ENCODE assay signal across 19 cellular contexts in the genomic region with DNA sequence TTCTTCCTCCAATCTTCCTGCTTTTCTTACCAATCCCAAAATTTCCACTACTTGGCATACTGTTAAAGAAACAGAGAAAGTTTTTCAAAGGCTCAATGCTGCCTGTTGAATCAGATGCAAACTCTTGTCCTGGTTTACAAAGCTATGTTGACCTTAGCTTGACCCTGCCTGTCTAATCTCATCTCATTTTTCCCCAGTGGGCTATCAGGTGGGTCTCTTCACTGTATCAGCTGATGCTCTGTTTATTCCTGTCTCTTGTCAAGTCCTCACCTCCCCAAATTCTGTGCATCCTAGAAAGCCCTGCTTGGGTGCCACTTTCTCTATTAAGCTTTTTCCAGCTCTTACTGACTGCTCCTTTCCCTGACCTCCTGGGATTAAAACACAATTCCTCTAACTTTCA. TPM values are rescaled to one million over a fixed set of nuclear protein-coding genes. Genes with fewer than 3 reads are reported as not detected.
DNase-seq lines count a peak whose midpoint lies in the region; ATAC-seq and TF ChIP-seq lines count a peak whose summit lies in the region.
"Had no signal": no experiment of that assay in that cellular context is flagged by ENCODE, and none has a peak within 500 bp of the region (broad histone marks: within the 10 kb centered on the region; RNA-seq: fewer than 3 reads in every experiment).

No MANE protein-coding gene starts in this region.

- DNase-seq in Caki2 (ENCODE audit: low read depth), result peak; percentile 37
- no peak for DNase-seq in HFFc6
- peak; percentile 35 for DNase-seq in amniotic epithelial cell (ENCODE audit: low read depth)
- no peak for DNase-seq in mesothelial cell of epicardium (ENCODE audit: low spot score in 2 of 2, unreplicated experiment in 2 of 2)
- DNase-seq in GM10266 (ENCODE audit: extremely low spot score), result no peak
- DNase-seq in T-helper 9 cell, result no peak
- DNase-seq in left lung, result no peak
- DNase-seq: EL, HCEC 1CT, KG1, MG63, NCI-H1092 treated with DMSO at 0.1 percent for 48 hours, NCI-H1694, NCI-H345, NCI-H69, PC-9 had no signal

- H3K27ac ChIP-seq in left lung, result no peak overlapping the region
- H3K27ac ChIP-seq: PC-9, SK-N-MC had no signal

- no peaks in the 10 kb centered on the region for H3K9me3 ChIP-seq in left lung
- H3K9me3 ChIP-seq: MG63 had no signal

- H3K27me3 Mint-ChIP-seq in HFFc6 (ENCODE audit: insufficient read depth), result peaks cover 19% of the 10 kb centered on the region
- H3K27me3 Mint-ChIP-seq in mesothelial cell of epicardium (ENCODE audit: low read depth), result no peaks in the 10 kb centered on the region

- no peak overlapping the region for H3K4me3 Mint-ChIP-seq in HFFc6
- H3K4me3 Mint-ChIP-seq in mesothelial cell of epicardium, result no peak overlapping the region

- TF ChIP-seq CTCF in HFFc6 (IDR thresholded peaks at IDR 0.05), result no peak
- no peak for TF ChIP-seq CTCF in mesothelial cell of epicardium (IDR thresholded peaks at IDR 0.05; ENCODE audit: unreplicated experiment)
- TF ChIP-seq CTCF in GM10266 (IDR thresholded peaks at IDR 0.05; ENCODE audit: control insufficient read depth, insufficient read depth, low read depth, missing control alignments), result no peak
- no peak for TF ChIP-seq CTCF in left lung (IDR thresholded peaks at IDR 0.05)

- no peak for ATAC-seq in HG02973 (IDR thresholded peaks at IDR 0.05; ENCODE audit: unreplicated experiment)
- ATAC-seq in left lung, result no peak

- H3K27ac Mint-ChIP-seq in HFFc6 (peak overlapping the region; percentile 12; the same call in 1 of the 2 replicates), mesothelial cell of epicardium (peak overlapping the region; percentile 36)

- no peaks in the 10 kb centered on the region for H3K27me3 ChIP-seq in left lung
- H3K27me3 ChIP-seq: BLaER1 treated with 17β-estradiol and CSF1 and Interleukin-3, amounts not matched to agents 10 nM and 100 nM; MG63 had no signal

- no peaks in the 10 kb centered on the region for H3K4me1 ChIP-seq in left lung

- H3K36me3 ChIP-seq in left lung, result peaks cover 0 to 9% of the 10 kb centered on the region in 2 donors

- H3K9me3 Mint-ChIP-seq in HFFc6 (peaks cover 6% of the 10 kb centered on the region; the same call in 1 of the 2 replicates), mesothelial cell of epicardium (no peaks in the 10 kb centered on the region)

- intact Hi-C loops in left lung (cut with DNase I), result no loop called here

- no peak overlapping the region for H3K4me3 ChIP-seq in left lung
- H3K4me3 ChIP-seq: BLaER1 treated with 17β-estradiol and CSF1 and Interleukin-3, amounts not matched to agents 10 nM and 100 nM; MG63; PC-9; SK-N-MC had no signal

- H3K4me1 Mint-ChIP-seq in HFFc6 (ENCODE audit: low read depth) (peaks cover 82% of the 10 kb centered on the region), mesothelial cell of epicardium (peaks cover 28% of the 10 kb centered on the region)

- in situ Hi-C loops in Caki2 (cut with HindIII; ENCODE audit: low pct_unique_long_range_greater_than_20kb, low sequenced_read_pairs), result loop anchor here (10.0 to 25.0 kb wide), 2 partner anchors 295 to 357 kb away; no protein-coding TSS in a partner anchor

- H3K36me3 Mint-ChIP-seq in HFFc6 (ENCODE audit: low read depth) (no peaks in the 10 kb centered on the region), mesothelial cell of epicardium (peaks cover 2% of the 10 kb centered on the region)

RNA-seq across cellular contexts. Expression of a gene that starts 18.2 kb away (rescaled TPM):
- 45.4 and 53.5 TPM in 2 replicates for total RNA-seq in Caki2 (2014; rRNA removed; shearing (Covaris generic); ENCODE audit: low replicate concordance)
- total RNA-seq in HFFc6 (2021; fragmentation: NEBNext Ultra II Directional; extraction: Animal tissue kit (Norgen Biotek cat#: 25700)), result 10 to 100 TPM; 51.1 to 64.2 (median 57.8) TPM
- total RNA-seq in mesothelial cell of epicardium (134 to 142 TPM (median 136 TPM) in 3 replicates), left lung (10 to 100 TPM; 57.9 to 76.0 TPM)

Comparison
In these comparisons a context has a peak if more than half of its experiments do, and no peak if none do; other contexts are left out.
1. DNase-seq: peak in Caki2 (single experiment) and amniotic epithelial cell (single experiment); none in HFFc6 (single experiment), mesothelial cell of epicardium (0 of 2), GM10266 (single experiment), T-helper 9 cell (single experiment) and left lung (0 of 2).